ENCODE assay signal across 8 cellular contexts in the genomic region with DNA sequence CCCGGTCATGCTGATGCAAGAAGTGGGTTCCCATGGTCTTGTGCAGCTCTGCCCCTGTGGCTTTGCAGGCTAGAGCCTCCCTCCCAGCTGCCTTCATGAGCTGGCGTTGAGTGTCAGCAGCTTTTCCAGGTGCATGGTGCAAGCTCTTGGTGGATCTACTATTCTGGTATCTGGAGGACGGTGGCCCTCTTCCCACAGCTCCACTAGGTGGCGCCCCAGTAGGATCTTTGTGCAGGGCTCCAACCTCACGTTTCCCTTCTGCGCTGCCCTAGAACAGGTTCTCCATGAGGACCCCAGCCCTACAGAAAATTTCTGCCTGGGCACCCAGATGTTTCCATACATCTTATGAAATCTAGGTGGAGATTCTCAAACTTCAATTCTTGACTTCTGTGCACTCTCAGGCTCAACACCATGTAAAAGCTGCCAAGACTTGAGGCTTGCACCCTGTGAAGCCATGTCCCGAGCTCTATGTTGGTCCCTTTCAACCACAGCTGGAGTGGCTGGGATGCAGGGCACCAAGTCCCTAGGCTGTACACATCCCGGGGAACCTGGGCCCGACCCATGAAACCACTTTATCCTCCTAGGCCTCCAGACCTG.
DNase-seq lines count a peak whose midpoint lies in the region; ATAC-seq, FAIRE-seq and TF ChIP-seq lines count a peak whose summit lies in the region.

No MANE protein-coding gene starts in this region.

- in situ Hi-C loops in IMR-90 (cut with MboI; ENCODE audit: low sequenced_read_pairs): no loop called here
- in situ Hi-C loops in astrocyte of the spinal cord (cut with HindIII; ENCODE audit: low sequenced_read_pairs): no loop called here

- 0 out of 2 replicates have a peak, but pooled peaks cover 4% of the 10 kb centered on the region for H3K9me1 ChIP-seq in IMR-90 (ENCODE audit: insufficient read depth, low read length)

- dilution Hi-C loops in IMR-90 (cut with HindIII; ENCODE audit: low sequenced_read_pairs, unreplicated experiment): no loop called here

- no peak overlapping the region for H2AFZ ChIP-seq in IMR-90 (replicated peaks; ENCODE audit: low read length, poor library complexity)

- H3K4me1 ChIP-seq in IMR-90 (ENCODE audit: control insufficient read depth, insufficient read depth, low read length): no peaks in the 10 kb centered on the region

- 70% methylated on average over 3 of the region's 9 CpGs; no CpG with 5 or more reads in 1 of the 2 experiments for WGBS in IMR-90 (ENCODE audit: extremely low coverage in 2 of 2, insufficient read length in 1 of 2), 2 experiments

- TF ChIP-seq RAD21 in IMR-90 (IDR thresholded peaks at IDR 0.05; ENCODE audit: low read length): peak; percentile 79

- H3K9ac ChIP-seq in IMR-90 (ENCODE audit: low read depth, low read length): no peak overlapping the region

- TF ChIP-seq CTCF in D721Med (IDR thresholded peaks at IDR 0.05; ENCODE audit: insufficient read depth, missing control alignments): peak; percentile 56
- TF ChIP-seq CTCF in IMR-90 (conservative IDR thresholded peaks at IDR 0.05; ENCODE audit: low read depth, low read length): peak; percentile 67
- TF ChIP-seq CTCF in astrocyte of the spinal cord (IDR thresholded peaks at IDR 0.05; ENCODE audit: low read depth, low read length): peak; percentile 83

- CTCF ChIA-PET in IMR-90 (lab: Yijun Ruan, JAX): interaction anchor here (0.6 to 1.7 kb wide), 14 partner anchors 9 to 1130 kb away, joined by 3 to 7 read pairs (median 4); no protein-coding TSS in a partner anchor

- BruUV-seq in IMR-90 (replicated peaks; lab: Mats Ljungman, UMichigan): no TSS peak

- H2BK5ac ChIP-seq in IMR-90 (ENCODE audit: low read depth, low read length, poor library complexity, severe bottlenecking): no peak overlapping the region

- ATAC-seq in GM21360 (IDR thresholded peaks at IDR 0.05; ENCODE audit: unreplicated experiment): peak; percentile 91
- peak; percentile 93 for ATAC-seq in IMR-90 (ENCODE audit: low read depth)
- ATAC-seq in left colon: peak; percentile 91

- no peak overlapping the region for H4K8ac ChIP-seq in IMR-90 (ENCODE audit: low read depth in 2 of 2, low read length in 2 of 2)

- no peak for FAIRE-seq in D721Med (lab: Jason Lieb, UNC)

- no peak overlapping the region for H2BK20ac ChIP-seq in IMR-90 (ENCODE audit: low read depth, low read length)

- no peak overlapping the region for H3K23ac ChIP-seq in IMR-90 (ENCODE audit: low read depth, low read length)

- H2AK9ac ChIP-seq in IMR-90 (replicated peaks; ENCODE audit: low read depth, low read length, poor library complexity): no peak overlapping the region

- no peak overlapping the region for H2AK5ac ChIP-seq in IMR-90 (ENCODE audit: low read depth, low read length)

- no peak overlapping the region for H4K91ac ChIP-seq in IMR-90 (ENCODE audit: insufficient read depth, low read depth, low read length)

- H3K4me2 ChIP-seq in IMR-90 (ENCODE audit: low read depth, low read length): no peak overlapping the region

- POLR2A ChIA-PET in IMR-90 (lab: Charles Lee; ENCODE audit: unreplicated experiment): no interaction called here

- H3K27me3 ChIP-seq in IMR-90 (ENCODE audit: control insufficient read depth, insufficient read depth, low read length): peaks cover 5% of the 10 kb centered on the region; the same call in 1 of the 2 replicates

- H3K79me1 ChIP-seq in IMR-90 (ENCODE audit: low read depth in 1 of 2, low read length in 2 of 2): no peaks in the 10 kb centered on the region

- no peak overlapping the region for H2BK120ac ChIP-seq in IMR-90 (ENCODE audit: low read depth, low read length)

- no peak overlapping the region for H4K5ac ChIP-seq in IMR-90 (ENCODE audit: low read depth, low read length)

- DNase-seq in D721Med (ENCODE audit: insufficient read length, low spot score): no peak
- DNase-seq in IMR-90: peak; percentile 54
- DNase-seq in T-helper 22 cell (ENCODE audit: low read depth): peak; percentile 8
- DNase-seq in astrocyte of the spinal cord (ENCODE audit: low read depth, low spot score): peak; percentile 68
- peak; percentile 45 to 81 for DNase-seq in left colon
- peak; percentile 50 to 67 (median 60) for DNase-seq in stimulated activated CD4-positive, alpha-beta T cell treated with anti-CD3 and anti-CD28 coated beads, TNF-alpha, amount 100 ng/mL, for 48 hours (ENCODE audit: low read depth in 3 of 3)
- no peak for DNase-seq in NCI-H187 treated with DMSO at 0.1 percent for 48 hours (lab: John Stamatoyannopoulos, UW)

- no peaks in the 10 kb centered on the region for H3K9me3 ChIP-seq in IMR-90 (ENCODE audit: control insufficient read depth, insufficient read depth, low read length)

- intact Hi-C loops in IMR-90 (cut with micrococcal nuclease) (loop anchor here (1.0 to 10.0 kb wide), 6 partner anchors 414 to 1101 kb away; no protein-coding TSS in a partner anchor), left colon (cut with DNase I, micrococcal nuclease) (loop anchor here in 1 of 2 donors (5.0 kb wide), 1 partner anchor 1101 kb away; no protein-coding TSS in a partner anchor)

- no peak overlapping the region for H3K18ac ChIP-seq in IMR-90 (ENCODE audit: low read depth, low read length)

- H3K27ac ChIP-seq in IMR-90 (ENCODE audit: insufficient read depth, low read length): no peak overlapping the region

- no peak for TF ChIP-seq POLR2A in IMR-90 (IDR thresholded peaks at IDR 0.05; ENCODE audit: low read depth, low read length)

- H4K20me1 ChIP-seq in IMR-90 (ENCODE audit: insufficient read depth, low read length): no peaks in the 10 kb centered on the region

- no peaks in the 10 kb centered on the region for H3K36me3 ChIP-seq in IMR-90 (ENCODE audit: control insufficient read depth, insufficient read depth, low read length)

- H2BK15ac ChIP-seq in IMR-90 (ENCODE audit: low read depth, low read length): no peak overlapping the region

- H3K4ac ChIP-seq in IMR-90 (ENCODE audit: low read depth, low read length): no peak overlapping the region

- no peak overlapping the region for H3K14ac ChIP-seq in IMR-90 (replicated peaks; ENCODE audit: low read depth, low read length)

- H3K4me3 ChIP-seq in IMR-90 (ENCODE audit: insufficient read depth, low read depth, low read length) (no peak overlapping the region), astrocyte of the spinal cord (ENCODE audit: low read depth, low read length) (no peak overlapping the region)

- no peak overlapping the region for H3K56ac ChIP-seq in IMR-90 (ENCODE audit: extremely low read depth, insufficient read depth, low read length)

TF ChIP-seq in IMR-90, 13 proteins besides CTCF, POLR2A, EP300 and RAD21:
- no peak for TF ChIP-seq RFX5 (IDR thresholded peaks at IDR 0.05; ENCODE audit: low read depth, low read length)
- peak; percentile 75 for TF ChIP-seq SMC3 (IDR thresholded peaks at IDR 0.05; ENCODE audit: low read depth, low read length)
- TF ChIP-seq, protein P1, sequence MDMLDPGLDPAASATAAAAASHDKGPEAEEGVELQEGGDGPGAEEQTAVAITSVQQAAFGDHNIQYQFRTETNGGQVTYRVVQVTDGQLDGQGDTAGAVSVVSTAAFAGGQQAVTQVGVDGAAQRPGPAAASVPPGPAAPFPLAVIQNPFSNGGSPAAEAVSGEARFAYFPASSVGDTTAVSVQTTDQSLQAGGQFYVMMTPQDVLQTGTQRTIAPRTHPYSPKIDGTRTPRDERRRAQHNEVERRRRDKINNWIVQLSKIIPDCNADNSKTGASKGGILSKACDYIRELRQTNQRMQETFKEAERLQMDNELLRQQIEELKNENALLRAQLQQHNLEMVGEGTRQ (IDR thresholded peaks at IDR 0.05; ENCODE audit: low read depth, low read length): no peak
- TF ChIP-seq BHLHE40 (IDR thresholded peaks at IDR 0.05; ENCODE audit: low read depth, low read length): peak; percentile 35; the same call in 1 of the 2 replicates
- no peak for TF ChIP-seq CHD1 (IDR thresholded peaks at IDR 0.05; ENCODE audit: low read depth, low read length)
- TF ChIP-seq RCOR1 (IDR thresholded peaks at IDR 0.05; ENCODE audit: insufficient replicate concordance, low read length): no peak
- TF ChIP-seq CEBPB (IDR thresholded peaks at IDR 0.05; ENCODE audit: low read depth, low read length): no peak
- no peak for TF ChIP-seq MAZ (IDR thresholded peaks at IDR 0.05; ENCODE audit: borderline replicate concordance, low read depth, low read length)
- TF ChIP-seq MAFK (IDR thresholded peaks at IDR 0.05; ENCODE audit: low read depth, low read length): no peak
- TF ChIP-seq FOS (IDR thresholded peaks at IDR 0.05; ENCODE audit: low read depth, low read length): no peak

Comparison
In these comparisons a context has a peak if more than half of its experiments do, and no peak if none do; other contexts are left out.
1. DNase-seq: peak in IMR-90 (single experiment), T-helper 22 cell (single experiment), astrocyte of the spinal cord (single experiment), left colon (2 of 2) and stimulated activated CD4-positive, alpha-beta T cell treated with anti-CD3 and anti-CD28 coated beads, TNF-alpha, amount 100 ng/mL, for 48 hours (3 of 3); none in D721Med (single experiment) and NCI-H187 treated with DMSO at 0.1 percent for 48 hours (single experiment).
2. Peak in every context shown above with its lines, with median percentiles within 50 percentile points of each other: CTCF ChIP-seq and ATAC-seq.